13 cellular contexts compared by ENCODE assay signal in the genomic region with DNA sequence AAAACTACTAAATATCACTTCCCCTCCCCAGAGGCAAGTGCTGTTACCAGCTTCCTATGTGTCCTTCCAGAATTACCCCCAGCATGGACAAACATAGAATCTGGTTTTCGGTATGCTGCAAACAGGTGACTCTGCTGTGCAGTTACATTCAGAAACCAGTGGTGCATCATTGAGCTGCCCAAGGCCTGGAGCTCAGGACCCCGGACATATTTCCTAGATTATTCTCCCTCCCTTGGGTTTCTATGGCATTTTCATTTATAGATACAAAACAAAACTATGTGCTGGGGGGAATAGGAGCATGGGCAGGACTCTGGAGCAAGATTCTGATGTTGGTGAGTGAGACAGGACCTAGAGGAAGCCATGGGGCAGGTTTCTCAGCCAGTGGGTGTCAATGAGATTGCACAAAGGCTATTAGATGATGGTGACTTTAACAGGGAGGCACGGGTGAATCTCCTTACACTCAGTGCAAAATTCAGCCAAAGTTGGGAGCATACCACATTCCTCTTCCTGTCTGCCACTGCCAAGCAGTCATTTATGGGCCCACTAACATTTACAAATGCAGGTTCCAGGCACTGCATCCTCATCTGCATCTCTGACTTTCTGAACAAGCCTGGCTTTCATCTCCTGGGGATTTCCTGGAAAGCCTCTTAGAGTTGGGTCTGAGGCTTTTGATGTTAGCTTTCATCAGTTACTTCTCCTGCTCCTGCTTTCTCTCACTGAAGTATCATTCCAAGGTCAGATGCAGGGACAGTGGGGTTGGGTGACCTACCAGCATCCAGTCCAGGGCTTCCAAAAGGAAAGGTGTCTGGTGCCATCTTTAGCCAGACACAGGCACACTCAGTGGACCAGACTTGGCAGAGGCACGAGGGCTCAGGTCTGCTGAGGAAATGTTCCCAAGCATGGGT. TPM values are rescaled to one million over a fixed set of nuclear protein-coding genes. Genes with fewer than 3 reads are reported as not detected.
DNase-seq lines count a peak whose midpoint lies in the region; ATAC-seq and TF ChIP-seq lines count a peak whose summit lies in the region.
"Had no signal": no experiment of that assay in that cellular context is flagged by ENCODE, and none has a peak within 500 bp of the region (broad histone marks: within the 10 kb centered on the region; RNA-seq: fewer than 3 reads in every experiment).

No MANE protein-coding gene starts in this region.

- H3K9me3 ChIP-seq in OCI-LY7 (ENCODE audit: low read length) (no peaks in the 10 kb centered on the region), heart left ventricle (no peaks in the 10 kb centered on the region)

- no peaks in the 10 kb centered on the region; the same call in 1 of the 2 replicates for H3K79me2 ChIP-seq in OCI-LY7 (ENCODE audit: insufficient read depth, low read depth, low read length)

- WGBS in heart left ventricle, 4 donors = 59 to 67% (median 63%) methylated on average over 4 of the region's 4 CpGs

- no peaks in the 10 kb centered on the region for H4K20me1 ChIP-seq in OCI-LY7 (ENCODE audit: insufficient read depth, low read length)

- CTCF ChIA-PET in activated naive CD4-positive, alpha-beta T cell treated with anti-CD3 and anti-CD28 coated beads, Interleukin-2, amount 10 ng/mL, durations not matched to agents 7 days and 5 days (lab: Charles Lee) = interaction anchor here (0.6 to 4.0 kb wide), 6 partner anchors 10 to 61 kb away, joined by 3 to 17 read pairs (median 4); no protein-coding TSS in a partner anchor
- CTCF ChIA-PET in OCI-LY7 (lab: Charles Lee; ENCODE audit: unreplicated experiment) = interaction anchor here (1.3 to 1.5 kb wide), 2 partner anchors 11 to 13 kb away, joined by 4 to 5 read pairs; no protein-coding TSS in a partner anchor

- in situ Hi-C loops in brain microvascular endothelial cell (cut with HindIII; ENCODE audit: low pct_ligation_motif_present, low sequenced_read_pairs) = no loop called here

- H2AFZ ChIP-seq in OCI-LY7 (ENCODE audit: low read length) = no peak overlapping the region

- POLR2A ChIA-PET in OCI-LY7 (lab: Charles Lee) = interaction anchor here (0.6 to 10.0 kb wide), 6 partner anchors 8 to 354 kb away, joined by 3 to 101 read pairs (median 4); no protein-coding TSS in a partner anchor

- H3K4me3 Mint-ChIP-seq in activated naive CD4-positive, alpha-beta T cell treated with anti-CD3 and anti-CD28 coated beads, Interleukin-2, amount 10 ng/mL, durations not matched to agents 7 days and 5 days = peak overlapping the region; percentile 1
- no peak overlapping the region for H3K4me3 Mint-ChIP-seq in stimulated activated naive CD8-positive, alpha-beta T cell treated with anti-CD3 and anti-CD28 coated beads, Interleukin-15, Interleukin-2, amounts not matched to agents 100 ng/mL and 50 ng/mL, for 24 hours
- H3K4me3 Mint-ChIP-seq: brain had no signal

- DNase-seq in activated naive CD4-positive, alpha-beta T cell treated with anti-CD3 and anti-CD28 coated beads, Interleukin-2, amount 10 ng/mL, durations not matched to agents 7 days and 5 days = peak; percentile 39
- DNase-seq in activated naive CD4-positive, alpha-beta T cell treated with anti-CD3 and anti-CD28 coated beads, Interleukin-2, amount 50 U/mL, for 16 hours = no peak
- DNase-seq in OCI-LY7 (ENCODE audit: low spot score) (peak; percentile 57), brain microvascular endothelial cell (peak; percentile 24), heart left ventricle (no peak), foreskin keratinocyte (no peak)
- DNase-seq: activated T-cell treated with anti-CD3 and anti-CD28 coated beads for 4 hours, GF-D8, NCI-H1417 treated with DMSO at 0.1 percent for 48 hours, NCI-H446 had no signal

- peak overlapping the region; percentile 61 for H3K4me2 ChIP-seq in OCI-LY7 (ENCODE audit: low read length)

- H3K4me1 Mint-ChIP-seq in activated naive CD4-positive, alpha-beta T cell treated with anti-CD3 and anti-CD28 coated beads, Interleukin-2, amount 10 ng/mL, durations not matched to agents 7 days and 5 days = peaks cover 89% of the 10 kb centered on the region
- H3K4me1 Mint-ChIP-seq in stimulated activated naive CD8-positive, alpha-beta T cell treated with anti-CD3 and anti-CD28 coated beads, Interleukin-15, Interleukin-2, amounts not matched to agents 100 ng/mL and 50 ng/mL, for 24 hours (ENCODE audit: low read depth) = peaks cover 92% of the 10 kb centered on the region
- H3K4me1 Mint-ChIP-seq: brain had no signal

- no peaks in the 10 kb centered on the region for H3K9me3 Mint-ChIP-seq in activated naive CD4-positive, alpha-beta T cell treated with anti-CD3 and anti-CD28 coated beads, Interleukin-2, amount 10 ng/mL, durations not matched to agents 7 days and 5 days
- H3K9me3 Mint-ChIP-seq in stimulated activated naive CD8-positive, alpha-beta T cell treated with anti-CD3 and anti-CD28 coated beads, Interleukin-15, Interleukin-2, amounts not matched to agents 100 ng/mL and 50 ng/mL, for 24 hours = no peaks in the 10 kb centered on the region
- H3K9me3 Mint-ChIP-seq: brain had no signal

- peak; percentile 38 for TF ChIP-seq CTCF in OCI-LY7 (conservative IDR thresholded peaks at IDR 0.05; ENCODE audit: low read length)
- TF ChIP-seq CTCF in brain microvascular endothelial cell (IDR thresholded peaks at IDR 0.05; ENCODE audit: low read depth, low read length, missing control alignments) = no peak
- no peak for TF ChIP-seq CTCF in heart left ventricle (IDR thresholded peaks at IDR 0.05)
- TF ChIP-seq CTCF in foreskin keratinocyte (conservative IDR thresholded peaks at IDR 0.05) = no peak

- H3K27me3 Mint-ChIP-seq in activated naive CD4-positive, alpha-beta T cell treated with anti-CD3 and anti-CD28 coated beads, Interleukin-2, amount 10 ng/mL, durations not matched to agents 7 days and 5 days = no peaks in the 10 kb centered on the region
- H3K27me3 Mint-ChIP-seq in stimulated activated naive CD8-positive, alpha-beta T cell treated with anti-CD3 and anti-CD28 coated beads, Interleukin-15, Interleukin-2, amounts not matched to agents 100 ng/mL and 50 ng/mL, for 24 hours = no peaks in the 10 kb centered on the region

- H3K36me3 Mint-ChIP-seq in activated naive CD4-positive, alpha-beta T cell treated with anti-CD3 and anti-CD28 coated beads, Interleukin-2, amount 10 ng/mL, durations not matched to agents 7 days and 5 days = peaks cover 9% of the 10 kb centered on the region
- peaks cover under 1% of the 10 kb centered on the region for H3K36me3 Mint-ChIP-seq in stimulated activated naive CD8-positive, alpha-beta T cell treated with anti-CD3 and anti-CD28 coated beads, Interleukin-15, Interleukin-2, amounts not matched to agents 100 ng/mL and 50 ng/mL, for 24 hours (ENCODE audit: low read depth)
- H3K36me3 Mint-ChIP-seq: brain had no signal

- H3K27me3 ChIP-seq in brain microvascular endothelial cell (replicated peaks) = no peaks in the 10 kb centered on the region
- H3K27me3 ChIP-seq in heart left ventricle = no peaks in the 10 kb centered on the region
- no peaks in the 10 kb centered on the region for H3K27me3 ChIP-seq in foreskin keratinocyte

- H3K4me1 ChIP-seq in OCI-LY7 (ENCODE audit: insufficient read depth, low read length, poor library complexity, severe bottlenecking) (peaks cover 99% of the 10 kb centered on the region), heart left ventricle (peaks cover 0 to 59% (median 0%) of the 10 kb centered on the region in 12 donors), foreskin keratinocyte (peaks cover 3% of the 10 kb centered on the region)

- H3K36me3 ChIP-seq in OCI-LY7 (ENCODE audit: insufficient read depth, low read length) = no peaks in the 10 kb centered on the region
- no peaks in the 10 kb centered on the region for H3K36me3 ChIP-seq in brain microvascular endothelial cell (replicated peaks)
- no peaks in the 10 kb centered on the region for H3K36me3 ChIP-seq in heart left ventricle

- no peaks in the 10 kb centered on the region for H3K9me2 ChIP-seq in OCI-LY7 (ENCODE audit: insufficient read depth, low read length)

- ATAC-seq in GM18517 (IDR thresholded peaks at IDR 0.05; ENCODE audit: unreplicated experiment) (no peak), heart left ventricle (no peak), foreskin keratinocyte (no peak)

- intact Hi-C loops in OCI-LY7 (cut with micrococcal nuclease; ENCODE audit: unreplicated experiment) (loop anchor here (10.0 kb wide), 2 partner anchors 901 to 1831 kb away; a partner anchor contains a TSS), heart left ventricle (cut with DNase I) (no loop called here)

- no peak for TF ChIP-seq POLR2A in heart left ventricle (IDR thresholded peaks at IDR 0.05)

- peak overlapping the region; percentile 86 for H3K27ac Mint-ChIP-seq in activated naive CD4-positive, alpha-beta T cell treated with anti-CD3 and anti-CD28 coated beads, Interleukin-2, amount 10 ng/mL, durations not matched to agents 7 days and 5 days
- peak overlapping the region; percentile 82 for H3K27ac Mint-ChIP-seq in stimulated activated naive CD8-positive, alpha-beta T cell treated with anti-CD3 and anti-CD28 coated beads, Interleukin-15, Interleukin-2, amounts not matched to agents 100 ng/mL and 50 ng/mL, for 24 hours
- H3K27ac Mint-ChIP-seq: brain had no signal

- peak overlapping the region; percentile 19 for H3K4me3 ChIP-seq in OCI-LY7 (ENCODE audit: low read depth, low read length, poor library complexity, severe bottlenecking)
- H3K4me3 ChIP-seq in brain microvascular endothelial cell (ENCODE audit: low read depth, low read length) = no peak overlapping the region
- H3K4me3 ChIP-seq in heart left ventricle = no peak overlapping the region

- no TSS peak for BruUV-seq in OCI-LY7 (replicated peaks; lab: Mats Ljungman, UMichigan)

- H3K27ac ChIP-seq in OCI-LY7 (ENCODE audit: low read depth, low read length, poor library complexity, severe bottlenecking) (peak overlapping the region; percentile 24), brain microvascular endothelial cell (no peak overlapping the region), heart left ventricle (no peak overlapping the region), foreskin keratinocyte (no peak overlapping the region)

RNA-seq across cellular contexts. Expression of a gene that starts 44.5 kb away (rescaled TPM):
- total RNA-seq in OCI-LY7 (2014; rRNA removed; shearing (Covaris generic)) = 13.2 and 16.0 TPM in 2 replicates
- 19.0 TPM in 2 replicates for total RNA-seq in OCI-LY7 (2022)
- 10 to 100 TPM in 1 of 9 donors, 1 to 10 TPM in 8; 2.3 to 16.8 (median 3.6) TPM for total RNA-seq in heart left ventricle
- polyA plus RNA-seq in heart left ventricle = 1 to 10 TPM; 2.7 to 3.8 TPM
- 27.5 and 33.2 TPM in 2 replicates for total RNA-seq in foreskin keratinocyte
- polyA plus RNA-seq in foreskin keratinocyte = 51.2 and 67.7 TPM in 2 replicates

Comparison
In these comparisons a context has a peak if more than half of its experiments do, and no peak if none do; other contexts are left out.
1. DNase-seq: peak in activated naive CD4-positive, alpha-beta T cell treated with anti-CD3 and anti-CD28 coated beads, Interleukin-2, amount 10 ng/mL, durations not matched to agents 7 days and 5 days (single experiment), OCI-LY7 (single experiment) and brain microvascular endothelial cell (single experiment); none in activated naive CD4-positive, alpha-beta T cell treated with anti-CD3 and anti-CD28 coated beads, Interleukin-2, amount 50 U/mL, for 16 hours (single experiment), heart left ventricle (0 of 5) and foreskin keratinocyte (0 of 2).